In genomic region chr4:69836321-69836720, GRCh38 we compare ENCODE assay signal across 25 cellular contexts. TPM values are rescaled to one million over a fixed set of nuclear protein-coding genes. Genes with fewer than 3 reads are reported as not detected.
"Had no signal": no experiment of that assay in that cellular context is flagged by ENCODE, and none has a peak within 500 bp of the region (broad histone marks: within the 10 kb centered on the region; RNA-seq: fewer than 3 reads in every experiment).

No MANE protein-coding gene starts in this region.

- DNase-seq: activated CD4-positive, alpha-beta T cell treated with anti-CD3 and anti-CD28 coated beads for 48 hours; activated CD4-positive, alpha-beta T cell treated with anti-CD3 and anti-CD28 coated beads, Interleukin-2, amount 50 U/mL, for 4 hours; activated CD4-positive, CD25-positive, alpha-beta regulatory T cell treated with anti-CD3 and anti-CD28 coated beads, Interleukin-2, amount 50 U/mL, for 72 hours; activated CD8-positive, alpha-beta memory T cell treated with anti-CD3 and anti-CD28 coated beads, Interleukin-2, amount 50 U/mL, for 48 hours; activated CD8-positive, alpha-beta T cell treated with anti-CD3 and anti-CD28 coated beads, Interleukin-2, amount 10 ng/mL, durations not matched to agents 7 days and 5 days; activated naive CD4-positive, alpha-beta T cell treated with anti-CD3 and anti-CD28 coated beads, Interleukin-2, amount 50 U/mL, for 16 hours; activated naive CD8-positive, alpha-beta T cell treated with anti-CD3 and anti-CD28 coated beads, Interleukin-2, amount 10 ng/mL, durations not matched to agents 7 days and 5 days; activated T-cell treated with anti-CD3 and anti-CD28 coated beads, Interleukin-2, amount 50 U/mL, for 1 hour; aorta; caudate nucleus; MG63; MV-4-11; NCI-H187; NCI-H2081; NCI-H2171 treated with DMSO at 0.1 percent for 48 hours; NCI-H226; NCI-H526 treated with DMSO at 0.1 percent for 48 hours; NK-92 treated with Interleukin-12 subunit alpha and Interleukin-12 subunit beta, amount 100 ng/mL, for 24 hours; Right ventricle myocardium superior; RPMI8226; SJCRH30 had no signal

- H3K4me3 Mint-ChIP-seq: activated CD8-positive, alpha-beta T cell treated with anti-CD3 and anti-CD28 coated beads, Interleukin-2, amount 10 ng/mL, durations not matched to agents 7 days and 5 days; activated naive CD8-positive, alpha-beta T cell treated with anti-CD3 and anti-CD28 coated beads, Interleukin-2, amount 10 ng/mL, durations not matched to agents 7 days and 5 days; T-helper 1 cell treated with Interleukin-12 subunit alpha and Interleukin-12 subunit beta and Interleukin-4 antibody, amounts not matched to agents 30 μg/mL and 1 μg/mL, for 36 hours; WTC11 had no signal

- H3K9me3 Mint-ChIP-seq: activated naive CD8-positive, alpha-beta T cell treated with anti-CD3 and anti-CD28 coated beads, Interleukin-2, amount 10 ng/mL, durations not matched to agents 7 days and 5 days; T-helper 1 cell treated with Interleukin-12 subunit alpha and Interleukin-12 subunit beta and Interleukin-4 antibody, amounts not matched to agents 30 μg/mL and 1 μg/mL, for 36 hours; WTC11 had no signal

- H3K36me3 Mint-ChIP-seq: WTC11 had no signal

- H3K27me3 Mint-ChIP-seq: activated naive CD8-positive, alpha-beta T cell treated with anti-CD3 and anti-CD28 coated beads, Interleukin-2, amount 10 ng/mL, durations not matched to agents 7 days and 5 days had no signal

- H3K27ac Mint-ChIP-seq: activated CD8-positive, alpha-beta T cell treated with anti-CD3 and anti-CD28 coated beads, Interleukin-2, amount 10 ng/mL, durations not matched to agents 7 days and 5 days; activated naive CD8-positive, alpha-beta T cell treated with anti-CD3 and anti-CD28 coated beads, Interleukin-2, amount 10 ng/mL, durations not matched to agents 7 days and 5 days; T-helper 1 cell treated with Interleukin-12 subunit alpha and Interleukin-12 subunit beta and Interleukin-4 antibody, amounts not matched to agents 30 μg/mL and 1 μg/mL, for 36 hours; WTC11 had no signal

- ATAC-seq: activated CD8-positive, alpha-beta T cell treated with anti-CD3 and anti-CD28 coated beads, Interleukin-2, amount 10 ng/mL, durations not matched to agents 7 days and 5 days; Panc1; WTC11 had no signal

RNA-seq across cellular contexts. Expression of gene SULT1E1, which starts 23.6 kb away (rescaled TPM):
- total RNA-seq: activated CD8-positive, alpha-beta T cell treated with anti-CD3 and anti-CD28 coated beads, Interleukin-2, amount 10 ng/mL, durations not matched to agents 7 days and 5 days; activated naive CD8-positive, alpha-beta T cell treated with anti-CD3 and anti-CD28 coated beads, Interleukin-2, amount 10 ng/mL, durations not matched to agents 7 days and 5 days; aorta; NCI-H460; Right ventricle myocardium superior; SJCRH30; WTC11 had no signal
